9 cellular contexts compared by ENCODE assay signal in the genomic region with DNA sequence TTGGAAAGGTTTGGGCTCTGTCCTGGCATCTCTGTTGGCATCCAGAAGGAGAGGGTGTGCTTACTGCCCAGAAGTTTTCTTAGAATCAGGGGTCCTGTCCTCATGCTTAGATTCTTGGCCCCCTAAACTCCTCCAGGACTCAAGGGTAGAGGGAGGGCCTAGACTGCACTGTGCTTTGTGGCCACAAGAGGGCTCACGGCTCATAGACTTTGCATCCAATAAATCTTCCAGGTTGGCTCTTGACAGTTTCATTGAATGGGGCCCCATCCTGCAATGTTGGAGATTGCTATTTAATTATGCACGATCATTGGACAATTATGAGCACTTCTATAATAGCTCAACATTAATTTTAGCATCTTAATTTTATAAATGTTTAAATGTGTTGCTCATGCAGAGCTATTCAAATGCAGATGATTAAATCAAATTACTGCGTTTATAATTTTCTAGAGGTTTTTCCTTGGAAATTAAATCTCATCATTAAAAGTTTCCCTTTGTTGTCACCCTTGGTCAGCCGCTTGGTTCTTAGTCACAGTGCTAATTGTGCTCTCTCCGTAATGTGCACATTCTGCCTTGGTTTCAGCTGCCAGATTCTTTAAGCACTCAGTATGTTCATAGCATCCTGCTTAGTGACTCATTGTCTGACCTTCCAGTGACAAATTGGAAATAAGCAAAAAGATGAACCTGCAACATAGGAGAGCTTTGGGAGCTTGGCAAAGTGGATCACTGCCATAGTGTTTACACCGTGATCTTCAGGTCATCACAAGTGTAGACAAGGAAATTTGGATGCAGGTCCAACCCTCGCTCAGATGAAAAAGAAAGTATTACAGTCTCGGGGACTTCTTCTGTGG. TPM values are rescaled to one million over a fixed set of nuclear protein-coding genes. Genes with fewer than 3 reads are reported as not detected.
DNase-seq lines count a peak whose midpoint lies in the region; ATAC-seq, FAIRE-seq and TF ChIP-seq lines count a peak whose summit lies in the region.
"Had no signal": no experiment of that assay in that cellular context is flagged by ENCODE, and none has a peak within 500 bp of the region (broad histone marks: within the 10 kb centered on the region; RNA-seq: fewer than 3 reads in every experiment).

No MANE protein-coding gene starts in this region.

- no peaks in the 10 kb centered on the region for H3K79me2 ChIP-seq in K562 (ENCODE audit: control insufficient read depth, insufficient read depth, low read length)

- TF ChIP-seq CTCF in K562 (IDR thresholded peaks at IDR 0.05 in 2 of 3, conservative IDR thresholded peaks at IDR 0.05 in 1 of 3; ENCODE audit: insufficient read depth in 2 of 3, low read depth in 1 of 3, low read length in 3 of 3) = peak; percentile 62 to 68 (median 67)

- no peaks in the 10 kb centered on the region for H3K36me3 Mint-ChIP-seq in activated naive CD4-positive, alpha-beta T cell treated with anti-CD3 and anti-CD28 coated beads, Interleukin-2, amount 10 ng/mL, durations not matched to agents 7 days and 5 days

- no peaks in the 10 kb centered on the region for H3K27me3 Mint-ChIP-seq in activated naive CD4-positive, alpha-beta T cell treated with anti-CD3 and anti-CD28 coated beads, Interleukin-2, amount 10 ng/mL, durations not matched to agents 7 days and 5 days

- peak; percentile 77 for ATAC-seq in K562
- ATAC-seq in stimulated activated naive CD8-positive, alpha-beta T cell treated with anti-CD3 and anti-CD28 coated beads, Interleukin-15, Interleukin-2, amounts not matched to agents 100 U/mL and 50 U/mL, for 24 hours = no peak
- ATAC-seq in HG03565 (IDR thresholded peaks at IDR 0.05; ENCODE audit: unreplicated experiment) = no peak

- TF ChIP-seq POLR2A in K562 (conservative IDR thresholded peaks at IDR 0.05) = no peak

- H3K27ac ChIP-seq in K562 (ENCODE audit: extremely low read depth, low read depth, low read length) = no peak overlapping the region

- peak; percentile 42 for DNase-seq in activated naive CD4-positive, alpha-beta T cell treated with anti-CD3 and anti-CD28 coated beads, Interleukin-2, amount 10 ng/mL, durations not matched to agents 7 days and 5 days
- no peak for DNase-seq in activated naive CD4-positive, alpha-beta T cell treated with Interleukin-2 at 50 U/mL for 16 hours
- DNase-seq in HEK293T (ENCODE audit: extremely low spot score) (peak; percentile 81), NCI-H69 (lab: John Stamatoyannopoulos, UW) (peak; percentile 68), K562 (ENCODE audit: extremely low read depth in 1 of 4, low spot score in 3 of 4) (peak; percentile 45 to 57 (median 57)), kidney glomerular epithelial cell (lab: John Stamatoyannopoulos, UW) (peak; percentile 62)
- peak; percentile 39 for DNase-seq in stimulated activated naive CD8-positive, alpha-beta T cell treated with anti-CD3 and anti-CD28 coated beads, Interleukin-15, Interleukin-2, amounts not matched to agents 100 U/mL and 50 U/mL, for 24 hours

- H3K4me2 ChIP-seq in K562 (ENCODE audit: insufficient read depth, low read length) = no peak overlapping the region

- CTCF ChIA-PET in activated naive CD4-positive, alpha-beta T cell treated with anti-CD3 and anti-CD28 coated beads, Interleukin-2, amount 10 ng/mL, durations not matched to agents 7 days and 5 days (lab: Charles Lee) = interaction anchor here (0.7 to 3.6 kb wide), 6 partner anchors 9 to 638 kb away, joined by 3 to 22 read pairs (median 3); no protein-coding TSS in a partner anchor
- CTCF ChIA-PET in HEK293T (lab: Yijun Ruan, JAX) (interaction anchor here (0.5 to 1.3 kb wide), 7 partner anchors 10 to 383 kb away, joined by 3 to 5 read pairs (median 3); no protein-coding TSS in a partner anchor), K562 (lab: Yijun Ruan, JAX; ENCODE audit: low intra/inter-chr PET ratio) (no interaction called here)

- no peaks in the 10 kb centered on the region for H3K9me3 ChIP-seq in K562 (replicated peaks; ENCODE audit: control insufficient read depth, insufficient read depth, low read depth, low read length)

- POLR2A ChIA-PET in HEK293T (lab: Yijun Ruan, JAX) = no interaction called here
- POLR2A ChIA-PET in K562 (lab: Yijun Ruan, JAX) = no interaction called here

- TF ChIP-seq RAD21 in K562 (CRISPR knock-in tag; conservative IDR thresholded peaks at IDR 0.05 in 1 of 2, IDR thresholded peaks at IDR 0.05 in 1 of 2) = peak; percentile 39 to 69

- BruUV-seq in K562 (replicated peaks; lab: Mats Ljungman, UMichigan) = no TSS peak

- no peak overlapping the region for H3K27ac Mint-ChIP-seq in activated naive CD4-positive, alpha-beta T cell treated with anti-CD3 and anti-CD28 coated beads, Interleukin-2, amount 10 ng/mL, durations not matched to agents 7 days and 5 days

- TF ChIP-seq EP300 in K562 (IDR thresholded peaks at IDR 0.05; ENCODE audit: low read length) = no peak

- H4K20me1 ChIP-seq in K562 (replicated peaks; ENCODE audit: control insufficient read depth, insufficient read depth, low read length) = no peaks in the 10 kb centered on the region

- H3K27me3 ChIP-seq in K562 (ENCODE audit: control insufficient read depth in 2 of 2, insufficient read depth in 2 of 2, low read length in 2 of 2) = no peaks in the 10 kb centered on the region; a peak in 1 of 5 replicates

- H3K9me3 Mint-ChIP-seq in activated naive CD4-positive, alpha-beta T cell treated with anti-CD3 and anti-CD28 coated beads, Interleukin-2, amount 10 ng/mL, durations not matched to agents 7 days and 5 days = no peaks in the 10 kb centered on the region

- 1% methylated on average over 8 of the region's 8 CpGs for WGBS in K562 (ENCODE audit: insufficient coverage, low coverage, missing lambda C conversion rate)

- H3K36me3 ChIP-seq in K562 (ENCODE audit: control insufficient read depth, insufficient read depth, low read length) = no peaks in the 10 kb centered on the region

- H3K4me3 Mint-ChIP-seq in activated naive CD4-positive, alpha-beta T cell treated with anti-CD3 and anti-CD28 coated beads, Interleukin-2, amount 10 ng/mL, durations not matched to agents 7 days and 5 days = no peak overlapping the region

- no peaks in the 10 kb centered on the region for H3K9me1 ChIP-seq in K562 (ENCODE audit: control insufficient read depth, insufficient read depth, low read length)

- in situ Hi-C loops in K562 (cut with MboI) = no loop called here

- intact Hi-C loops in K562 (cut with micrococcal nuclease) = loop anchor here (5.0 to 10.0 kb wide), 2 partner anchors 181 to 314 kb away; no protein-coding TSS in a partner anchor

- H3K9ac ChIP-seq in K562 (ENCODE audit: insufficient read depth in 1 of 2, low read depth in 2 of 2, low read length in 2 of 2) = no peak overlapping the region

- no peaks in the 10 kb centered on the region for H3K4me1 ChIP-seq in K562 (replicated peaks in 1 of 2; ENCODE audit: control insufficient read depth in 2 of 2, insufficient read depth in 2 of 2, low read length in 2 of 2)

- no peaks in the 10 kb centered on the region for H3K4me1 Mint-ChIP-seq in activated naive CD4-positive, alpha-beta T cell treated with anti-CD3 and anti-CD28 coated beads, Interleukin-2, amount 10 ng/mL, durations not matched to agents 7 days and 5 days

- peak; percentile 49 for FAIRE-seq in K562 (lab: Jason Lieb, UNC)

- H2AFZ ChIP-seq in K562 (ENCODE audit: low read depth, low read length) = no peak overlapping the region

- H3K4me3 ChIP-seq in K562 = no peak overlapping the region

TF ChIP-seq in HEK293T, 16 proteins besides CTCF, POLR2A, EP300 and RAD21:
- TF ChIP-seq PKNOX1 (IDR thresholded peaks at IDR 0.05) (peak; percentile 94), L3MBTL2 (conservative IDR thresholded peaks at IDR 0.05) (no peak)

TF ChIP-seq in K562, 482 proteins besides CTCF, POLR2A, EP300 and RAD21 (continues in another document):
- TF ChIP-seq MEIS2 (IDR thresholded peaks at IDR 0.05; ENCODE audit: partially characterized antibody) (peak; percentile 96), PKNOX1 (IDR thresholded peaks at IDR 0.05) (peak; percentile 83)

RNA-seq across cellular contexts. Expression of gene PLPP4, which starts 33.5 kb away (rescaled TPM):
- not detected in 2 replicates for total RNA-seq in K562 (2011; cell fraction: chromatin; rRNA removed; ENCODE audit: low replicate concordance)
- total RNA-seq in K562 (2011; cell fraction: nucleolus; rRNA removed) = not detected in 2 replicates
- total RNA-seq in K562 (2011; cell fraction: nucleoplasm; rRNA removed) = not detected in 2 replicates
- total RNA-seq in K562 (2014; rRNA removed) = not detected in 2 replicates
- not detected in 2 replicates for total RNA-seq in K562 (2014; rRNA removed; fragmentation: Illumina TruSeq; extraction: Trizol)
- total RNA-seq in K562 (2015; rRNA removed; fragmentation: Illumina TruSeq; extraction: Trizol) = not detected in 2 replicates
- total RNA-seq in K562 (2021) = not detected in 2 replicates
- polyA plus RNA-seq in K562 (2011; rRNA removed) = 0.07 and 0.08 TPM in 2 replicates
- not detected in 2 replicates for polyA plus RNA-seq in K562 (2011; cell fraction: cytosol; rRNA removed)
- polyA plus RNA-seq in K562 (2011; cell fraction: nucleus; rRNA removed) = 0.11 TPM in 1 of 2 replicates, not detected in the other
- 0.22 TPM in 1 of 2 replicates, not detected in the other for polyA plus RNA-seq in K562 (2012)
- not detected in 2 replicates for polyA plus RNA-seq in K562 (2014; fragmentation: Illumina TruSeq; extraction: Trizol)
- polyA plus RNA-seq in K562 (2014; fragmentation: Nextera tagmentation; extraction: Ambion mirVana) = not detected
- not detected in 2 replicates for polyA plus RNA-seq in K562 (2014; rRNA removed)
- polyA minus RNA-seq in K562 (2011; rRNA and poly(A)+ RNA removed) = not detected in 2 replicates
- not detected in 2 replicates for polyA minus RNA-seq in K562 (2011; cell fraction: cytosol; rRNA and poly(A)+ RNA removed)
- polyA minus RNA-seq in K562 (2011; cell fraction: nucleus; rRNA and poly(A)+ RNA removed) = not detected in 2 replicates
- polyA plus RNA-seq: esophagus had no signal
